Comparison of ENCODE assay signal across 22 cellular contexts in the genomic region with DNA sequence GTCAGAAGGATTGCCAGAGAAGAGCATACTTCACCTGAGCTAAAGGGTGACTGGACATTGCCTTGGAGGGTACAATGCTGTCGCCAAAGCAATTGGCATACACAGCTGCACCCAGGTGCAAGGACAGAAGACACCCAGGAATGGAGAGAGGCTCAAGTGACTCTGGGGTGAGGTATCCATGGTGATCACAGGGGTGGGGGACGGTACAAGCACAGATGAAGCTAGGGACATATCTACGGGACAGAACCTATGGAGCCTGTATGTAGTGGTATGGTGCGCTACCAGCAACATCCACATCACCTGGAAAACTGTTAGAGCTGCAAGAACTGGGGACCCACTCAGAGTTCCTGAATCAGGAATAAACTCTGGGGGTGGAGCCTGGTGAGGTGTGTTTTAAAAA.
"Had no signal": no experiment of that assay in that cellular context is flagged by ENCODE, and none has a peak within 500 bp of the region (broad histone marks: within the 10 kb centered on the region; RNA-seq: fewer than 3 reads in every experiment).

No MANE protein-coding gene starts in this region.

- H3K27me3 ChIP-seq: esophagus muscularis mucosa, foreskin keratinocyte, gastroesophageal sphincter had no signal

- H3K27ac Mint-ChIP-seq: immature natural killer cell, mesothelial cell of epicardium had no signal

- H3K9me3 Mint-ChIP-seq: mesothelial cell of epicardium had no signal

- H3K36me3 ChIP-seq: esophagus muscularis mucosa, gastroesophageal sphincter, heart left ventricle, lower lobe of right lung had no signal

- H3K27ac ChIP-seq: coronary artery, esophagus muscularis mucosa, foreskin keratinocyte, gastroesophageal sphincter, heart left ventricle, hepatocyte, lower lobe of right lung had no signal

- DNase-seq: dermis blood vessel endothelial cell; dorsolateral prefrontal cortex; effector CD4-positive, alpha-beta T cell; effector memory CD4-positive, alpha-beta T cell; foreskin keratinocyte; heart left ventricle; hypothalamus; immature natural killer cell; islet precursor cell; kidney; kidney glomerular epithelial cell; left colon; left ventricle myocardium superior; lower lobe of right lung; mesenchymal stem cell; mucosa of descending colon had no signal

- H3K36me3 Mint-ChIP-seq: immature natural killer cell, mesothelial cell of epicardium had no signal

- ATAC-seq: foreskin keratinocyte, gastroesophageal sphincter, heart left ventricle, left colon, left lobe of liver, left ventricle myocardium superior, mucosa of descending colon had no signal

- H3K4me1 Mint-ChIP-seq: immature natural killer cell had no signal

- H3K9me3 ChIP-seq: esophagus muscularis mucosa, gastroesophageal sphincter, heart left ventricle, lower lobe of right lung, mucosa of descending colon had no signal

- H3K4me3 Mint-ChIP-seq: immature natural killer cell, mesothelial cell of epicardium had no signal

- H3K4me3 ChIP-seq: coronary artery, dorsolateral prefrontal cortex, esophagus muscularis mucosa, gastroesophageal sphincter, heart left ventricle, hepatocyte, lower lobe of right lung, mucosa of descending colon had no signal

- H3K4me1 ChIP-seq: esophagus muscularis mucosa, foreskin keratinocyte, gastroesophageal sphincter, heart left ventricle, lower lobe of right lung had no signal
